19 cellular contexts compared by ENCODE assay signal in genomic region chr15:70030851-70031645, GRCh38.
A peak's percentile ranks its signal among the peaks of the same experiment; 100 is the strongest.
DNase-seq lines count a peak whose midpoint lies in the region; ATAC-seq and TF ChIP-seq lines count a peak whose summit lies in the region.
"Had no signal": no experiment of that assay in that cellular context is flagged by ENCODE, and none has a peak within 500 bp of the region (broad histone marks: within the 10 kb centered on the region; RNA-seq: fewer than 3 reads in every experiment).

No MANE protein-coding gene starts in this region.

- ATAC-seq in stimulated activated memory B cell treated with anti-CD40 and anti-IgM and Interleukin-4, amounts not matched to agents 10 μg/mL and 1 μg/mL and 100 μg/mL, for 72 hours, result no peak
- no peak for ATAC-seq in GM18520 (IDR thresholded peaks at IDR 0.05; ENCODE audit: unreplicated experiment)

- no peak overlapping the region for H3K27ac ChIP-seq in neural progenitor cell
- H3K27ac ChIP-seq: BLaER1 treated with 17β-estradiol and CSF1 and Interleukin-3, amounts not matched to agents 10 nM and 100 nM had no signal

- H3K27me3 ChIP-seq in neural progenitor cell, result no peaks in the 10 kb centered on the region
- H3K27me3 ChIP-seq: BLaER1 treated with 17β-estradiol and CSF1 and Interleukin-3, amounts not matched to agents 10 nM and 100 nM had no signal

- peak; percentile 18 for DNase-seq in activated naive CD4-positive, alpha-beta T cell treated with anti-CD3 and anti-CD28 coated beads, Interleukin-2, amount 10 ng/mL, durations not matched to agents 7 days and 5 days
- DNase-seq in activated naive CD4-positive, alpha-beta T cell treated with anti-CD3 and anti-CD28 coated beads for 36 hours, result no peak
- peak; percentile 16 for DNase-seq in NCI-H226
- no peak for DNase-seq in neural progenitor cell (ENCODE audit: low spot score)
- no peak for DNase-seq in GM20000 (ENCODE audit: low spot score)
- DNase-seq in SHP77 treated with DMSO at 0.1 percent for 48 hours (lab: John Stamatoyannopoulos, UW), result no peak
- DNase-seq: DND-41; GDM1; HFFc6; Karpas-422; NCI-H1105 treated with DMSO at 0.1 percent for 48 hours; NCI-H1694 treated with DMSO at 0.1 percent for 48 hours; NCI-H446; NK-92 treated with Interleukin-12 subunit alpha and Interleukin-12 subunit beta, amount 100 ng/mL, for 24 hours; OCI-M1; RPMI8226 had no signal

- no peak overlapping the region for H3K4me3 ChIP-seq in neural progenitor cell
- H3K4me3 ChIP-seq: BLaER1 treated with 17β-estradiol and CSF1 and Interleukin-3, amounts not matched to agents 10 nM and 100 nM had no signal

- intact Hi-C loops in activated naive CD4-positive, alpha-beta T cell treated with anti-CD3 and anti-CD28 coated beads for 36 hours (cut with micrococcal nuclease), result no loop called here

- H3K4me1 ChIP-seq in neural progenitor cell, result peaks cover 12% of the 10 kb centered on the region

- H3K27me3 Mint-ChIP-seq in activated naive CD4-positive, alpha-beta T cell treated with anti-CD3 and anti-CD28 coated beads, Interleukin-2, amount 10 ng/mL, durations not matched to agents 7 days and 5 days, result peaks cover 46% of the 10 kb centered on the region
- H3K27me3 Mint-ChIP-seq in activated naive CD4-positive, alpha-beta T cell treated with anti-CD3 and anti-CD28 coated beads for 36 hours (ENCODE audit: low read depth), result no peaks in the 10 kb centered on the region
- H3K27me3 Mint-ChIP-seq in neural progenitor cell (ENCODE audit: insufficient read depth, low read depth), result peaks cover 14% of the 10 kb centered on the region
- H3K27me3 Mint-ChIP-seq in stimulated activated memory B cell treated with anti-CD40 and anti-IgM and Interleukin-4, amounts not matched to agents 10 μg/mL and 1 μg/mL and 100 μg/mL, for 72 hours, result no peaks in the 10 kb centered on the region

- H3K9ac ChIP-seq in neural progenitor cell, result no peak overlapping the region
- H3K9ac ChIP-seq: BLaER1 treated with 17β-estradiol and CSF1 and Interleukin-3, amounts not matched to agents 10 nM and 100 nM had no signal

- H3K4me1 Mint-ChIP-seq in activated naive CD4-positive, alpha-beta T cell treated with anti-CD3 and anti-CD28 coated beads, Interleukin-2, amount 10 ng/mL, durations not matched to agents 7 days and 5 days, result no peaks in the 10 kb centered on the region
- H3K4me1 Mint-ChIP-seq in activated naive CD4-positive, alpha-beta T cell treated with anti-CD3 and anti-CD28 coated beads for 36 hours (ENCODE audit: low read depth), result no peaks in the 10 kb centered on the region
- H3K4me1 Mint-ChIP-seq in neural progenitor cell, result peaks cover 17% of the 10 kb centered on the region
- peaks cover 58% of the 10 kb centered on the region for H3K4me1 Mint-ChIP-seq in stimulated activated memory B cell treated with anti-CD40 and anti-IgM and Interleukin-4, amounts not matched to agents 10 μg/mL and 1 μg/mL and 100 μg/mL, for 72 hours

- H3K79me2 ChIP-seq in neural progenitor cell (ENCODE audit: low read depth), result no peaks in the 10 kb centered on the region

- CTCF ChIA-PET in activated naive CD4-positive, alpha-beta T cell treated with anti-CD3 and anti-CD28 coated beads, Interleukin-2, amount 10 ng/mL, durations not matched to agents 7 days and 5 days (lab: Charles Lee), result no interaction called here
- CTCF ChIA-PET in activated naive CD4-positive, alpha-beta T cell treated with anti-CD3 and anti-CD28 coated beads for 36 hours (lab: Charles Lee), result no interaction called here

- no peaks in the 10 kb centered on the region for H3K36me3 Mint-ChIP-seq in activated naive CD4-positive, alpha-beta T cell treated with anti-CD3 and anti-CD28 coated beads, Interleukin-2, amount 10 ng/mL, durations not matched to agents 7 days and 5 days
- H3K36me3 Mint-ChIP-seq in activated naive CD4-positive, alpha-beta T cell treated with anti-CD3 and anti-CD28 coated beads for 36 hours (ENCODE audit: low read depth), result no peaks in the 10 kb centered on the region
- peaks cover 2% of the 10 kb centered on the region for H3K36me3 Mint-ChIP-seq in neural progenitor cell
- peaks cover 6% of the 10 kb centered on the region for H3K36me3 Mint-ChIP-seq in stimulated activated memory B cell treated with anti-CD40 and anti-IgM and Interleukin-4, amounts not matched to agents 10 μg/mL and 1 μg/mL and 100 μg/mL, for 72 hours

- H4K20me1 ChIP-seq in neural progenitor cell (ENCODE audit: low read depth), result no peaks in the 10 kb centered on the region
- H4K20me1 ChIP-seq: BLaER1 treated with 17β-estradiol and CSF1 and Interleukin-3, amounts not matched to agents 10 nM and 100 nM had no signal

- H3K9me3 Mint-ChIP-seq in activated naive CD4-positive, alpha-beta T cell treated with anti-CD3 and anti-CD28 coated beads, Interleukin-2, amount 10 ng/mL, durations not matched to agents 7 days and 5 days, result no peaks in the 10 kb centered on the region
- H3K9me3 Mint-ChIP-seq in activated naive CD4-positive, alpha-beta T cell treated with anti-CD3 and anti-CD28 coated beads for 36 hours, result no peaks in the 10 kb centered on the region
- no peaks in the 10 kb centered on the region for H3K9me3 Mint-ChIP-seq in neural progenitor cell
- H3K9me3 Mint-ChIP-seq in stimulated activated memory B cell treated with anti-CD40 and anti-IgM and Interleukin-4, amounts not matched to agents 10 μg/mL and 1 μg/mL and 100 μg/mL, for 72 hours, result no peaks in the 10 kb centered on the region
- H3K9me3 Mint-ChIP-seq: HFFc6 had no signal

- TF ChIP-seq CTCF in neural progenitor cell (IDR thresholded peaks at IDR 0.05), result no peak
- no peak for TF ChIP-seq CTCF in GM20000 (IDR thresholded peaks at IDR 0.05; ENCODE audit: extremely low read depth, missing control alignments)

- H3K4me2 ChIP-seq in neural progenitor cell, result no peak overlapping the region
- H3K4me2 ChIP-seq: BLaER1 treated with 17β-estradiol and CSF1 and Interleukin-3, amounts not matched to agents 10 nM and 100 nM had no signal

- H3F3A ChIP-seq in neural progenitor cell (ENCODE audit: low read depth), result no peaks in the 10 kb centered on the region

- no peak overlapping the region for H3K27ac Mint-ChIP-seq in activated naive CD4-positive, alpha-beta T cell treated with anti-CD3 and anti-CD28 coated beads, Interleukin-2, amount 10 ng/mL, durations not matched to agents 7 days and 5 days
- no peak overlapping the region for H3K27ac Mint-ChIP-seq in activated naive CD4-positive, alpha-beta T cell treated with anti-CD3 and anti-CD28 coated beads for 36 hours
- H3K27ac Mint-ChIP-seq in neural progenitor cell, result peak overlapping the region; percentile 72
- H3K27ac Mint-ChIP-seq in stimulated activated memory B cell treated with anti-CD40 and anti-IgM and Interleukin-4, amounts not matched to agents 10 μg/mL and 1 μg/mL and 100 μg/mL, for 72 hours, result peak overlapping the region; percentile 40
- H3K27ac Mint-ChIP-seq: HFFc6 had no signal

- no peaks in the 10 kb centered on the region for H3K36me3 ChIP-seq in neural progenitor cell
- H3K36me3 ChIP-seq: BLaER1 treated with 17β-estradiol and CSF1 and Interleukin-3, amounts not matched to agents 10 nM and 100 nM had no signal

- H2AFZ ChIP-seq in neural progenitor cell (replicated peaks), result no peak overlapping the region

- H3K4me3 Mint-ChIP-seq in activated naive CD4-positive, alpha-beta T cell treated with anti-CD3 and anti-CD28 coated beads, Interleukin-2, amount 10 ng/mL, durations not matched to agents 7 days and 5 days, result no peak overlapping the region
- H3K4me3 Mint-ChIP-seq in activated naive CD4-positive, alpha-beta T cell treated with anti-CD3 and anti-CD28 coated beads for 36 hours, result no peak overlapping the region
- H3K4me3 Mint-ChIP-seq in neural progenitor cell, result no peak overlapping the region
- H3K4me3 Mint-ChIP-seq in stimulated activated memory B cell treated with anti-CD40 and anti-IgM and Interleukin-4, amounts not matched to agents 10 μg/mL and 1 μg/mL and 100 μg/mL, for 72 hours, result no peak overlapping the region
- H3K4me3 Mint-ChIP-seq: HFFc6 had no signal

- no peaks in the 10 kb centered on the region for H3K9me3 ChIP-seq in neural progenitor cell (ENCODE audit: low read depth)
- H3K9me3 ChIP-seq: BLaER1 treated with 17β-estradiol and CSF1 and Interleukin-3, amounts not matched to agents 10 nM and 100 nM had no signal

Comparison
In these comparisons a context has a peak if more than half of its experiments do, and no peak if none do; other contexts are left out.
1. DNase-seq: peak in activated naive CD4-positive, alpha-beta T cell treated with anti-CD3 and anti-CD28 coated beads, Interleukin-2, amount 10 ng/mL, durations not matched to agents 7 days and 5 days (single experiment) and NCI-H226 (single experiment); none in activated naive CD4-positive, alpha-beta T cell treated with anti-CD3 and anti-CD28 coated beads for 36 hours (single experiment), neural progenitor cell (single experiment), GM20000 (single experiment) and SHP77 treated with DMSO at 0.1 percent for 48 hours (single experiment).
2. H3K27ac Mint-ChIP-seq: peak in neural progenitor cell (single experiment) and stimulated activated memory B cell treated with anti-CD40 and anti-IgM and Interleukin-4, amounts not matched to agents 10 μg/mL and 1 μg/mL and 100 μg/mL, for 72 hours (single experiment); none in activated naive CD4-positive, alpha-beta T cell treated with anti-CD3 and anti-CD28 coated beads, Interleukin-2, amount 10 ng/mL, durations not matched to agents 7 days and 5 days (single experiment) and activated naive CD4-positive, alpha-beta T cell treated with anti-CD3 and anti-CD28 coated beads for 36 hours (single experiment).